In the genomic region with DNA sequence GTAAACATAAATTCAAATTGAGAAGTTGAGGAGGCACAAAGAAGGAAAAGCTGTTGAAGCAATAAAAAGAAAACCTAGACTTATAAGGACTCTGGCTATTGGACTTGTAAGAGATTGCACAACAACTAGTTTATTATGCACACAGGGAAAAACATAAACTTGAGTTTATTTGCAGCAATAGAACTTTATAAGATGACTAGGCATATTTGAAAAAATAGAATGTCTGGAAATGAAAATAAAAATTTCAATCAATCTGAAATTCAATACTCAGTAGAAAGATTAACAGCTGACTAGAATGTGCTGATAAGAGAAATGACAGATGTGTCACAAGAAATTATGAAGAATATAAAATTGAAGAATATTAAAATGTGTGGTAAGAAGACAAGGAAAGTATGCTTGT, we compare ENCODE assay signal across 26 cellular contexts.
"Had no signal": no experiment of that assay in that cellular context is flagged by ENCODE, and none has a peak within 500 bp of the region (broad histone marks: within the 10 kb centered on the region; RNA-seq: fewer than 3 reads in every experiment).

No MANE protein-coding gene starts in this region.

- FAIRE-seq: islet of Langerhans, kidney had no signal

- H3K36me3 ChIP-seq: left lung, lower lobe of right lung, pancreas, prostate gland, tibial nerve, uterus had no signal

- H3K9me3 ChIP-seq: left lung, lower lobe of right lung, pancreas, prostate gland, tibial nerve, uterus had no signal

- H3K27ac ChIP-seq: left lung, lower lobe of right lung, pancreas, prostate gland, tibial nerve, uterus had no signal

- H3K27me3 ChIP-seq: left lung, pancreas, tibial nerve, uterus had no signal

- H3K4me1 ChIP-seq: left lung, lower lobe of right lung, pancreas, prostate gland, tibial nerve, uterus had no signal

- H3K4me3 ChIP-seq: left lung, lower lobe of right lung, pancreas, prostate gland, smooth muscle cell, tibial nerve, uterus had no signal

- H3K4me2 ChIP-seq: smooth muscle cell had no signal

- DNase-seq: immature natural killer cell; kidney; left colon; left lung; lower lobe of right lung; mammary epithelial cell; mesenchymal stem cell; naive thymus-derived CD8-positive, alpha-beta T cell; nucleus accumbens; pancreas; posterior cingulate gyrus; retina; right cardiac atrium; stimulated activated CD4-positive, alpha-beta T cell treated with anti-CD3 and anti-CD28 coated beads, Interleukin-1b, Interleukin-23, amount 100 ng/mL, for 48 hours; stimulated activated CD4-positive, alpha-beta T cell treated with anti-CD3 and anti-CD28 coated beads, Interleukin-2, amount 100 ng/mL, for 48 hours; stimulated activated CD4-positive, alpha-beta T cell treated with anti-CD3 and anti-CD28 coated beads, Interleukin-4, amount 100 ng/mL, for 4 hours; stimulated activated CD8-positive, alpha-beta memory T cell treated with anti-CD3 and anti-CD28 coated beads, Interleukin-4, amount 100 ng/mL, for 48 hours; stimulated activated naive CD4-positive, alpha-beta T cell treated with Interleukin-2 at 50 U/mL for 16 hours; stimulated activated naive CD8-positive, alpha-beta T cell treated with anti-CD3 and anti-CD28 coated beads, Interleukin-15, amount 100 ng/mL, for 72 hours; substantia nigra; uterus had no signal

- ATAC-seq: left colon; left lung; lower lobe of right lung; naive thymus-derived CD8-positive, alpha-beta T cell; pancreas; right cardiac atrium; stimulated activated memory B cell treated with anti-CD40 and anti-IgM and Interleukin-4, amounts not matched to agents 10 μg/mL and 1 μg/mL and 100 μg/mL, for 72 hours; stimulated activated naive CD8-positive, alpha-beta T cell treated with anti-CD3 and anti-CD28 coated beads, Interleukin-15, amount 100 ng/mL, for 72 hours had no signal
